In the genomic region with DNA sequence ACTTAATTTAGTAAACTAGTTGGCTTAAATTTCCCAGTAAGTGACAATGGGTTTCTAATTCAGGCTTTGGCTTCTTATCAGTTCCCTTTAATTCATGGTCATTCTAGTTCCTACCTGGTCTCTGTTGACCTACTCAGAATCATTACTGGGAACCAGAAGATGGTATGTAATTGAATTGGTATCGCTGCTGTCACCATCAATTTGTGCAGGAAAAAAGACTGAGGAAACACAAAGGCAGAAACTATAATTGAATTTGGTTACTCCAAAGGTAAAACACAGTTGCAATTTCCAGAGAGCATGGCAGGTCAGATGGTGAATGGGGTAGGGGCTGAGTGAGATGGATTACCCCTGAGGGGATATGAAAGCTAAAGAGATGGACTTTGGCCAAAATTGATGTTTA, we compare ENCODE assay signal across 28 cellular contexts.
"Had no signal": no experiment of that assay in that cellular context is flagged by ENCODE, and none has a peak within 500 bp of the region (broad histone marks: within the 10 kb centered on the region; RNA-seq: fewer than 3 reads in every experiment).

No MANE protein-coding gene starts in this region.

- H3K27me3 ChIP-seq: breast epithelium, cardiac muscle cell, colonic mucosa, esophagus squamous epithelium, gastroesophageal sphincter, heart right ventricle had no signal

- H3K27ac ChIP-seq: breast epithelium, cardiac muscle cell, colonic mucosa, epithelial cell of prostate, esophagus squamous epithelium, gastroesophageal sphincter, heart right ventricle, VCaP had no signal

- H3K36me3 ChIP-seq: breast epithelium, cardiac muscle cell, colonic mucosa, esophagus squamous epithelium, gastroesophageal sphincter, heart right ventricle had no signal

- H3K9me3 ChIP-seq: breast epithelium, colonic mucosa, esophagus squamous epithelium, gastroesophageal sphincter, heart right ventricle had no signal

- DNase-seq: activated B cell treated with CpG ODN at 0.5 μM for 24 hours; activated CD4-positive, alpha-beta T cell treated with anti-CD3 and anti-CD28 coated beads for 48 hours; activated CD4-positive, alpha-beta T cell treated with anti-CD3 and anti-CD28 coated beads, Interleukin-2, amount 50 U/mL, for 1 hour; activated CD4-positive, alpha-beta T cell treated with anti-CD3 and anti-CD28 coated beads, Interleukin-2, amount 50 U/mL, for 48 hours; activated CD8-positive, alpha-beta memory T cell treated with anti-CD3 and anti-CD28 coated beads for 24 hours; activated CD8-positive, alpha-beta T cell treated with anti-CD3 and anti-CD28 coated beads for 36 hours; activated effector memory CD4-positive, alpha-beta T cell treated with Interleukin-2 at 50 U/mL for 16 hours; activated gamma-delta T cell treated with Interleukin-2 at 50 U/mL for 16 hours; activated naive CD4-positive, alpha-beta T cell treated with anti-CD3 and anti-CD28 coated beads, Interleukin-2, amount 50 U/mL, for 16 hours; activated naive CD4-positive, alpha-beta T cell treated with Interleukin-2 at 50 U/mL for 16 hours; activated T-cell treated with anti-CD3 and anti-CD28 coated beads, Interleukin-2, amount 50 U/mL, for 4 hours; amygdala; aorta; central memory CD4-positive, alpha-beta T cell; cerebellar nuclear complex; colonic mucosa; effector CD8-positive, alpha-beta T cell; esophagus squamous epithelium; foreskin melanocyte; heart right ventricle; T-helper 2 cell had no signal

- H3K4me3 ChIP-seq: breast epithelium, cardiac muscle cell, colonic mucosa, esophagus squamous epithelium, gastroesophageal sphincter, heart right ventricle had no signal

- ATAC-seq: activated CD4-positive, CD25-positive, alpha-beta regulatory T cell treated with anti-CD3 and anti-CD28 coated beads, Interleukin-2, amount 50 U/mL, for 24 hours; activated CD8-positive, alpha-beta T cell treated with anti-CD3 and anti-CD28 coated beads for 36 hours; activated T-cell treated with anti-CD3 and anti-CD28 coated beads, Interleukin-2, amount 50 U/mL, for 4 hours; activated T-helper 17 cell treated with anti-CD3 and anti-CD28 coated beads, Interleukin-2, amount 50 U/mL, for 72 hours; gastroesophageal sphincter; heart right ventricle had no signal
